Comparison of ENCODE assay signal across 2 cellular contexts in the genomic region with DNA sequence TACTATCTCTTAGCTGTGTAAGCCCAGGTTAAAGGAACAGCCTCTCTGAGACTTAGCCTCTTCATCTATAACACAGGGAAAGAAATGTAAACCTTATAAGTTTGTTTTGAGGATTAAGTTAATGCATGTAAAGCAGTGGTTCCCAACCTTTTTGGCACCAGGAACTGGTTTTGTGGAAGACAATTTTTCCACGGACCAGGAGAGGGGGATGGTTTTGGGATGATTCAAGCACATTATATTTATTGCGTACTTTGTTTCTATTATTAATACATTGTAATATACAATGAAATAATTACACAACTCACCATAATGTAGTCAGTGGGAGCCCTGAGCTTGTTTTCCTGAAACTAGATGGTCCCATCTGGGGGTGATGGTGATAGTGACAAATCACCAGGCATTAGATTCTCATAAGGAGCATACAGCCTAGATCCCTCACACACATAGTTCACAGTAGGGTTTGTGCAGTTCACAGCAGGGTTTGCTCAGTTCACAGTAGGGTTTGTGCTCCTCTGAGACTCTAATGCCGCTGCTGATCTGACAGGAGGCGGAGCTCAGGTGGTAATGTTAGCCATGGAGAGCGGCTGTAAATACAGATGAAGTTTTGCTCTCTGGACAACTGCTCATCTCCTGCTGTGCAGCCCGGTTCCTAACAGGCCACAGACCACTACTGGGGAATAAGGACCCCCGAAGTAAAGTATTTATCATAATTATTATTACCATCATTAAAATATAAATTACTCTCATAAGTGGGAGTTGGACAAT.
TF ChIP-seq lines count a peak whose summit lies in the region.

No MANE protein-coding gene starts in this region.

TF ChIP-seq in SK-N-SH, 30 proteins besides CTCF, POLR2A, EP300 and RAD21:
- no peak for TF ChIP-seq FOSL2 (IDR thresholded peaks at IDR 0.05; ENCODE audit: borderline replicate concordance, low read depth)
- TF ChIP-seq POLR2AphosphoS5 (IDR thresholded peaks at IDR 0.05; ENCODE audit: low read depth, low read length) = no peak
- TF ChIP-seq, protein P1, sequence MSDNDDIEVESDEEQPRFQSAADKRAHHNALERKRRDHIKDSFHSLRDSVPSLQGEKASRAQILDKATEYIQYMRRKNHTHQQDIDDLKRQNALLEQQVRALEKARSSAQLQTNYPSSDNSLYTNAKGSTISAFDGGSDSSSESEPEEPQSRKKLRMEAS (IDR thresholded peaks at IDR 0.05; ENCODE audit: low read depth) = no peak
- no peak for TF ChIP-seq NFIC (IDR thresholded peaks at IDR 0.05; ENCODE audit: borderline replicate concordance)
- TF ChIP-seq RXRA (IDR thresholded peaks at IDR 0.05; ENCODE audit: borderline replicate concordance, low read depth) = no peak
- TF ChIP-seq, protein P2, sequence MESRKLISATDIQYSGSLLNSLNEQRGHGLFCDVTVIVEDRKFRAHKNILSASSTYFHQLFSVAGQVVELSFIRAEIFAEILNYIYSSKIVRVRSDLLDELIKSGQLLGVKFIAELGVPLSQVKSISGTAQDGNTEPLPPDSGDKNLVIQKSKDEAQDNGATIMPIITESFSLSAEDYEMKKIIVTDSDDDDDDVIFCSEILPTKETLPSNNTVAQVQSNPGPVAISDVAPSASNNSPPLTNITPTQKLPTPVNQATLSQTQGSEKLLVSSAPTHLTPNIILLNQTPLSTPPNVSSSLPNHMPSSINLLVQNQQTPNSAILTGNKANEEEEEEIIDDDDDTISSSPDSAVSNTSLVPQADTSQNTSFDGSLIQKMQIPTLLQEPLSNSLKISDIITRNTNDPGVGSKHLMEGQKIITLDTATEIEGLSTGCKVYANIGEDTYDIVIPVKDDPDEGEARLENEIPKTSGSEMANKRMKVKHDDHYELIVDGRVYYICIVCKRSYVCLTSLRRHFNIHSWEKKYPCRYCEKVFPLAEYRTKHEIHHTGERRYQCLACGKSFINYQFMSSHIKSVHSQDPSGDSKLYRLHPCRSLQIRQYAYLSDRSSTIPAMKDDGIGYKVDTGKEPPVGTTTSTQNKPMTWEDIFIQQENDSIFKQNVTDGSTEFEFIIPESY (IDR thresholded peaks at IDR 0.05; ENCODE audit: borderline replicate concordance, low read depth) = no peak
- TF ChIP-seq, protein P3, sequence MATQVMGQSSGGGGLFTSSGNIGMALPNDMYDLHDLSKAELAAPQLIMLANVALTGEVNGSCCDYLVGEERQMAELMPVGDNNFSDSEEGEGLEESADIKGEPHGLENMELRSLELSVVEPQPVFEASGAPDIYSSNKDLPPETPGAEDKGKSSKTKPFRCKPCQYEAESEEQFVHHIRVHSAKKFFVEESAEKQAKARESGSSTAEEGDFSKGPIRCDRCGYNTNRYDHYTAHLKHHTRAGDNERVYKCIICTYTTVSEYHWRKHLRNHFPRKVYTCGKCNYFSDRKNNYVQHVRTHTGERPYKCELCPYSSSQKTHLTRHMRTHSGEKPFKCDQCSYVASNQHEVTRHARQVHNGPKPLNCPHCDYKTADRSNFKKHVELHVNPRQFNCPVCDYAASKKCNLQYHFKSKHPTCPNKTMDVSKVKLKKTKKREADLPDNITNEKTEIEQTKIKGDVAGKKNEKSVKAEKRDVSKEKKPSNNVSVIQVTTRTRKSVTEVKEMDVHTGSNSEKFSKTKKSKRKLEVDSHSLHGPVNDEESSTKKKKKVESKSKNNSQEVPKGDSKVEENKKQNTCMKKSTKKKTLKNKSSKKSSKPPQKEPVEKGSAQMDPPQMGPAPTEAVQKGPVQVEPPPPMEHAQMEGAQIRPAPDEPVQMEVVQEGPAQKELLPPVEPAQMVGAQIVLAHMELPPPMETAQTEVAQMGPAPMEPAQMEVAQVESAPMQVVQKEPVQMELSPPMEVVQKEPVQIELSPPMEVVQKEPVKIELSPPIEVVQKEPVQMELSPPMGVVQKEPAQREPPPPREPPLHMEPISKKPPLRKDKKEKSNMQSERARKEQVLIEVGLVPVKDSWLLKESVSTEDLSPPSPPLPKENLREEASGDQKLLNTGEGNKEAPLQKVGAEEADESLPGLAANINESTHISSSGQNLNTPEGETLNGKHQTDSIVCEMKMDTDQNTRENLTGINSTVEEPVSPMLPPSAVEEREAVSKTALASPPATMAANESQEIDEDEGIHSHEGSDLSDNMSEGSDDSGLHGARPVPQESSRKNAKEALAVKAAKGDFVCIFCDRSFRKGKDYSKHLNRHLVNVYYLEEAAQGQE (IDR thresholded peaks at IDR 0.05; ENCODE audit: low read depth, low read length) = no peak
- no peak for TF ChIP-seq EZH2phosphoT487 (IDR thresholded peaks at IDR 0.05; ENCODE audit: borderline replicate concordance, low read depth)
- no peak for TF ChIP-seq SMC3 (IDR thresholded peaks at IDR 0.05; ENCODE audit: low read depth, low read length)
- TF ChIP-seq GATA2 (CRISPR knock-in tag; IDR thresholded peaks at IDR 0.05) = no peak
- TF ChIP-seq TEAD4 (IDR thresholded peaks at IDR 0.05; ENCODE audit: borderline replicate concordance, insufficient read depth) = no peak
- TF ChIP-seq YY1 (IDR thresholded peaks at IDR 0.05; ENCODE audit: low read depth) = no peak

TF ChIP-seq in SK-N-SH treated with all-trans-retinoic acid at 6 μM for 48 hours, 23 proteins besides CTCF, POLR2A, EP300 and RAD21:
- no peak for TF ChIP-seq SNAI2 (CRISPR knock-in tag; IDR thresholded peaks at IDR 0.05)
- no peak for TF ChIP-seq ZFP30 (CRISPR knock-in tag; IDR thresholded peaks at IDR 0.05)
- TF ChIP-seq, protein P4, sequence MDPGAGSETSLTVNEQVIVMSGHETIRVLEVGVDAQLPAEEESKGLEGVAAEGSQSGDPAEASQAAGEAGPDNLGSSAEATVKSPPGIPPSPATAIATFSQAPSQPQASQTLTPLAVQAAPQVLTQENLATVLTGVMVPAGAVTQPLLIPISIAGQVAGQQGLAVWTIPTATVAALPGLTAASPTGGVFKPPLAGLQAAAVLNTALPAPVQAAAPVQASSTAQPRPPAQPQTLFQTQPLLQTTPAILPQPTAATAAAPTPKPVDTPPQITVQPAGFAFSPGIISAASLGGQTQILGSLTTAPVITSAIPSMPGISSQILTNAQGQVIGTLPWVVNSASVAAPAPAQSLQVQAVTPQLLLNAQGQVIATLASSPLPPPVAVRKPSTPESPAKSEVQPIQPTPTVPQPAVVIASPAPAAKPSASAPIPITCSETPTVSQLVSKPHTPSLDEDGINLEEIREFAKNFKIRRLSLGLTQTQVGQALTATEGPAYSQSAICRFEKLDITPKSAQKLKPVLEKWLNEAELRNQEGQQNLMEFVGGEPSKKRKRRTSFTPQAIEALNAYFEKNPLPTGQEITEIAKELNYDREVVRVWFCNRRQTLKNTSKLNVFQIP (CRISPR knock-in tag; IDR thresholded peaks at IDR 0.05; ENCODE audit: borderline replicate concordance, low read depth) = no peak
